8 cellular contexts compared by ENCODE assay signal in genomic region chr16:84726079-84726669, GRCh38. TPM values are rescaled to one million over a fixed set of nuclear protein-coding genes. Genes with fewer than 3 reads are reported as not detected.
DNase-seq lines count a peak whose midpoint lies in the region; ATAC-seq and TF ChIP-seq lines count a peak whose summit lies in the region.

No MANE protein-coding gene starts in this region.

- H3K36me3 Mint-ChIP-seq in activated T-cell treated with anti-CD3 and anti-CD28 coated beads, Interleukin-2, amount 50 U/mL, for 72 hours (ENCODE audit: insufficient read depth in 2 of 2), result peaks cover 0 to 3% of the 10 kb centered on the region in 2 donors
- no peaks in the 10 kb centered on the region for H3K36me3 Mint-ChIP-seq in naive B cell

- ATAC-seq in Panc1 (peak; percentile 82), naive B cell (ENCODE audit: low read depth in 2 of 2) (peak; percentile 65 to 73)
- peak; percentile 59 to 71 for ATAC-seq in activated T-cell treated with anti-CD3 and anti-CD28 coated beads, Interleukin-2, amount 50 U/mL, for 72 hours (replicated peaks in 1 of 2)

- TF ChIP-seq CTCF in GM12874 (IDR thresholded peaks at IDR 0.05; ENCODE audit: insufficient read depth, low read depth, low read length) (peak; percentile 82), Panc1 (IDR thresholded peaks at IDR 0.05) (peak; percentile 90), fibroblast of lung (conservative IDR thresholded peaks at IDR 0.05 in 1 of 2, IDR thresholded peaks at IDR 0.05 in 1 of 2; ENCODE audit: low read depth in 1 of 2, low read length in 2 of 2) (peak; percentile 88)

- H3K27ac Mint-ChIP-seq in activated T-cell treated with anti-CD3 and anti-CD28 coated beads, Interleukin-2, amount 50 U/mL, for 72 hours, result no peak overlapping the region
- peak overlapping the region; percentile 32 to 95 (median 53) for H3K27ac Mint-ChIP-seq in naive B cell

- 26% methylated on average over 12 of the region's 12 CpGs for WGBS in HUES64

- H3K27me3 Mint-ChIP-seq in activated T-cell treated with anti-CD3 and anti-CD28 coated beads, Interleukin-2, amount 50 U/mL, for 72 hours (ENCODE audit: low read depth), result no peaks in the 10 kb centered on the region
- no peaks in the 10 kb centered on the region for H3K27me3 Mint-ChIP-seq in naive B cell

- POLR2A ChIA-PET in Panc1 (lab: Charles Lee), result no interaction called here

- peak overlapping the region; percentile 44 for H3K4me2 ChIP-seq in fibroblast of lung (ENCODE audit: extremely low read depth, insufficient read depth, low read length)

- H3K27ac ChIP-seq in HUES64 (ENCODE audit: low read depth, low read length), result peak overlapping the region; percentile 43; the same call in 1 of the 2 replicates
- H3K27ac ChIP-seq in Panc1 (ENCODE audit: low read length), result peak overlapping the region; percentile 98
- H3K27ac ChIP-seq in fibroblast of lung (ENCODE audit: insufficient read depth, low read length), result peak overlapping the region; percentile 44

- peaks cover 83% of the 10 kb centered on the region for H3K79me2 ChIP-seq in fibroblast of lung (ENCODE audit: control insufficient read depth, insufficient read depth, low read length)

- intact Hi-C loops in Panc1 (cut with micrococcal nuclease; ENCODE audit: unreplicated experiment), result loop anchor here (1.0 to 5.0 kb wide), 2 partner anchors 54 to 104 kb away; no protein-coding TSS in a partner anchor

- peaks cover 83% of the 10 kb centered on the region for H3K4me1 Mint-ChIP-seq in activated T-cell treated with anti-CD3 and anti-CD28 coated beads, Interleukin-2, amount 50 U/mL, for 72 hours (ENCODE audit: low read depth)
- peaks cover 50 to 89% (median 71%) of the 10 kb centered on the region in 3 donors for H3K4me1 Mint-ChIP-seq in naive B cell

- CTCF ChIA-PET in Panc1 (lab: Charles Lee), result interaction anchor here (0.5 to 1.4 kb wide), 3 partner anchors 53 to 350 kb away, joined by 3 to 23 read pairs (median 4); no protein-coding TSS in a partner anchor

- no peaks in the 10 kb centered on the region for H4K20me1 ChIP-seq in fibroblast of lung (ENCODE audit: control insufficient read depth, extremely low read depth, insufficient read depth, low read length)

- H2AFZ ChIP-seq in fibroblast of lung (ENCODE audit: low read length), result no peak overlapping the region

- H3K27me3 ChIP-seq in HUES64 (ENCODE audit: insufficient read depth, low read length) (no peaks in the 10 kb centered on the region), Panc1 (ENCODE audit: control insufficient read depth, insufficient read depth, low read length) (no peaks in the 10 kb centered on the region), fibroblast of lung (ENCODE audit: control insufficient read depth, insufficient read depth, low read length) (no peaks in the 10 kb centered on the region)

- H3K4me1 ChIP-seq in HUES64 (ENCODE audit: insufficient read depth, low read length), result peaks cover 66% of the 10 kb centered on the region
- peaks cover 72% of the 10 kb centered on the region for H3K4me1 ChIP-seq in Panc1 (ENCODE audit: control insufficient read depth, insufficient read depth, low read length)
- H3K4me1 ChIP-seq in fibroblast of lung (ENCODE audit: control insufficient read depth, extremely low read depth, insufficient read depth, low read length), result peaks cover 18% of the 10 kb centered on the region

- DNase-seq in Panc1 (ENCODE audit: low read depth, low spot score) (no peak), fibroblast of lung (ENCODE audit: low read depth in 2 of 2) (peak; percentile 61 to 86), naive B cell (peak; percentile 68), NCI-H774 (lab: John Stamatoyannopoulos, UW) (no peak)
- DNase-seq in activated T-cell treated with anti-CD3 and anti-CD28 coated beads, Interleukin-2, amount 50 U/mL, for 72 hours, result peak; percentile 81 to 83
- DNase-seq in stimulated activated CD8-positive, alpha-beta memory T cell treated with anti-CD3 and anti-CD28 coated beads, Interleukin-7, amount 100 ng/mL, for 24 hours (ENCODE audit: low read depth), result peak; percentile 71

- H3K9me3 Mint-ChIP-seq in activated T-cell treated with anti-CD3 and anti-CD28 coated beads, Interleukin-2, amount 50 U/mL, for 72 hours, result no peaks in the 10 kb centered on the region
- H3K9me3 Mint-ChIP-seq in naive B cell, result no peaks in the 10 kb centered on the region

- H3K4me3 ChIP-seq in HUES64 (ENCODE audit: low read length) (no peak overlapping the region), Panc1 (ENCODE audit: low read depth in 2 of 2, low read length in 2 of 2) (peak overlapping the region in 1 of 2 experiments; percentile 35; a peak in 3 of 4 replicates), fibroblast of lung (replicated peaks in 1 of 4; ENCODE audit: control extremely low read depth in 1 of 4, insufficient read depth in 1 of 4, low read depth in 3 of 4, low read length in 4 of 4) (no peak overlapping the region)

- H3K9ac ChIP-seq in HUES64 (ENCODE audit: low read depth, low read length) (peak overlapping the region; percentile 25; the same call in 1 of the 2 replicates), fibroblast of lung (ENCODE audit: insufficient read depth, low read length) (no peak overlapping the region)

- BruUV-seq in Panc1 (replicated peaks; lab: Mats Ljungman, UMichigan), result no TSS peak

- H3K9me3 ChIP-seq in HUES64 (ENCODE audit: insufficient read depth, low read depth, low read length) (no peaks in the 10 kb centered on the region), Panc1 (ENCODE audit: control insufficient read depth, insufficient read depth, low read depth, low read length) (no peaks in the 10 kb centered on the region), fibroblast of lung (ENCODE audit: control insufficient read depth, insufficient read depth, low read depth, low read length) (no peaks in the 10 kb centered on the region)

- in situ Hi-C loops in Panc1 (cut with HindIII; ENCODE audit: low pct_unique_long_range_greater_than_20kb, low sequenced_read_pairs), result no loop called here

- H3K36me3 ChIP-seq in HUES64 (ENCODE audit: insufficient read depth, low read length), result no peaks in the 10 kb centered on the region
- no peaks in the 10 kb centered on the region for H3K36me3 ChIP-seq in Panc1 (ENCODE audit: control insufficient read depth, insufficient read depth, low read length)
- no peaks in the 10 kb centered on the region for H3K36me3 ChIP-seq in fibroblast of lung (ENCODE audit: control insufficient read depth, insufficient read depth, low read length)

- H3K4me3 Mint-ChIP-seq in activated T-cell treated with anti-CD3 and anti-CD28 coated beads, Interleukin-2, amount 50 U/mL, for 72 hours, result peak overlapping the region; percentile 65 to 73
- peak overlapping the region; percentile 68 to 92 (median 88) for H3K4me3 Mint-ChIP-seq in naive B cell

RNA-seq across cellular contexts. Expression of gene USP10, which starts 26.4 kb away (rescaled TPM):
- 101 TPM for polyA plus RNA-seq in HUES64 (2013, experiment 1 of 2)
- 109 TPM for polyA plus RNA-seq in HUES64 (2013, experiment 2 of 2)
- total RNA-seq in Panc1 (2021; ENCODE audit: unreplicated experiment), result 77.4 TPM
- 61.8 TPM for polyA plus RNA-seq in Panc1 (2012; ENCODE audit: insufficient read length)
- 100 to 1,000 TPM; 103 to 117 TPM for total RNA-seq in activated T-cell treated with anti-CD3 and anti-CD28 coated beads, Interleukin-2, amount 50 U/mL, for 72 hours
- 31.8 and 48.6 TPM in 2 replicates for total RNA-seq in fibroblast of lung
- polyA plus RNA-seq in fibroblast of lung, result 59.1 and 70.2 TPM in 2 replicates
- polyA plus RNA-seq in fibroblast of lung (2012), result 62.9 and 68.5 TPM in 2 replicates
- 261 and 483 TPM in 2 replicates for polyA minus RNA-seq in fibroblast of lung (ENCODE audit: low replicate concordance)
- 100 to 1,000 TPM in 1 of 6 donors, 10 to 100 TPM in 5; 69.4 to 103 (median 96.4) TPM for polyA plus RNA-seq in naive B cell (ENCODE audit: low read depth in 6 of 6)

Comparison
In these comparisons a context has a peak if more than half of its experiments do, and no peak if none do; other contexts are left out.
1. H3K27ac ChIP-seq: peak in every context shown above with its lines; median percentile 98 in Panc1; 44 in fibroblast of lung; 43 in HUES64.
2. DNase-seq: peak in activated T-cell treated with anti-CD3 and anti-CD28 coated beads, Interleukin-2, amount 50 U/mL, for 72 hours (2 of 2), fibroblast of lung (2 of 2), naive B cell (single experiment) and stimulated activated CD8-positive, alpha-beta memory T cell treated with anti-CD3 and anti-CD28 coated beads, Interleukin-7, amount 100 ng/mL, for 24 hours (single experiment); none in Panc1 (single experiment) and NCI-H774 (single experiment).
3. Peak in every context shown above with its lines, with median percentiles within 50 percentile points of each other: CTCF ChIP-seq and ATAC-seq.